25 cellular contexts compared by ENCODE assay signal in genomic region chr12:116540617-116541152, GRCh38. TPM values are rescaled to one million over a fixed set of nuclear protein-coding genes. Genes with fewer than 3 reads are reported as not detected.
DNase-seq lines count a peak whose midpoint lies in the region; ATAC-seq, FAIRE-seq and TF ChIP-seq lines count a peak whose summit lies in the region.
"Had no signal": no experiment of that assay in that cellular context is flagged by ENCODE, and none has a peak within 500 bp of the region (broad histone marks: within the 10 kb centered on the region; RNA-seq: fewer than 3 reads in every experiment).

No MANE protein-coding gene starts in this region.

- no peaks in the 10 kb centered on the region for H3K27me3 Mint-ChIP-seq in naive thymus-derived CD8-positive, alpha-beta T cell
- H3K27me3 Mint-ChIP-seq: stimulated activated naive CD8-positive, alpha-beta T cell treated with anti-CD3 and anti-CD28 coated beads, Interleukin-15, amount 100 ng/mL, for 72 hours had no signal

- no peaks in the 10 kb centered on the region for H3K27me3 ChIP-seq in A673 (replicated peaks; ENCODE audit: insufficient read depth, low read depth, low read length, poor library complexity)
- no peaks in the 10 kb centered on the region for H3K27me3 ChIP-seq in PC-3 (ENCODE audit: low read length)
- H3K27me3 ChIP-seq in osteoblast (ENCODE audit: insufficient read depth, low read length): no peaks in the 10 kb centered on the region
- H3K27me3 ChIP-seq: cardiac muscle cell, foreskin keratinocyte, spleen had no signal

- intact Hi-C loops in A673 (cut with micrococcal nuclease; ENCODE audit: unreplicated experiment) (no loop called here), PC-3 (cut with micrococcal nuclease) (no loop called here)

- H3K79me2 ChIP-seq in PC-3 (ENCODE audit: low read length): no peaks in the 10 kb centered on the region
- no peaks in the 10 kb centered on the region for H3K79me2 ChIP-seq in osteoblast (ENCODE audit: insufficient read depth, low read length)

- BruUV-seq in A673 (replicated peaks; lab: Mats Ljungman, UMichigan) (no TSS peak), PC-3 (replicated peaks; lab: Mats Ljungman, UMichigan) (no TSS peak)

- H4K20me1 ChIP-seq in PC-3 (ENCODE audit: low read length) (no peaks in the 10 kb centered on the region), osteoblast (ENCODE audit: insufficient read depth, low read length) (no peaks in the 10 kb centered on the region)

- CTCF ChIA-PET in A673 (lab: Charles Lee): no interaction called here
- CTCF ChIA-PET in PC-3 (lab: Charles Lee): interaction anchor here (1.1 kb wide), 1 partner anchor 134 kb away, joined by 5 read pairs; no protein-coding TSS in a partner anchor

- POLR2A ChIA-PET in A673 (lab: Charles Lee; ENCODE audit: low non-redundant PET): interaction anchor here (0.7 kb wide), 1 partner anchor 12 kb away, joined by 4 read pairs; no protein-coding TSS in a partner anchor
- POLR2A ChIA-PET in PC-3 (lab: Charles Lee; ENCODE audit: unreplicated experiment): no interaction called here
- POLR2A ChIA-PET in naive thymus-derived CD8-positive, alpha-beta T cell (lab: Charles Lee): no interaction called here

- TF ChIP-seq CTCF in A673 (conservative IDR thresholded peaks at IDR 0.05; ENCODE audit: low read depth, low read length) (no peak), PC-3 (conservative IDR thresholded peaks at IDR 0.05; ENCODE audit: low read depth, low read length) (no peak), fibroblast of pulmonary artery (IDR thresholded peaks at IDR 0.05; ENCODE audit: low read length, missing control alignments) (no peak), osteoblast (IDR thresholded peaks at IDR 0.05; ENCODE audit: extremely low read depth, low read depth, low read length) (no peak)

- H3K4me3 ChIP-seq in A673 (ENCODE audit: low read depth, low read length, poor library complexity, severe bottlenecking): peak overlapping the region; percentile 16
- H3K4me3 ChIP-seq in PC-3 (ENCODE audit: low read length): no peak overlapping the region
- H3K4me3 ChIP-seq in fibroblast of pulmonary artery (replicated peaks; ENCODE audit: low read depth, low read length): no peak overlapping the region
- H3K4me3 ChIP-seq in osteoblast (ENCODE audit: insufficient read depth, low read length): no peak overlapping the region
- H3K4me3 ChIP-seq: cardiac muscle cell, lower lobe of right lung, spleen had no signal

- H3K4me3 Mint-ChIP-seq in naive thymus-derived CD8-positive, alpha-beta T cell: no peak overlapping the region
- H3K4me3 Mint-ChIP-seq: stimulated activated naive CD8-positive, alpha-beta T cell treated with anti-CD3 and anti-CD28 coated beads, Interleukin-15, amount 100 ng/mL, for 72 hours had no signal

- H3K4me2 ChIP-seq in PC-3 (ENCODE audit: low read length) (peak overlapping the region; percentile 50), osteoblast (ENCODE audit: insufficient read depth, low read length) (peak overlapping the region; percentile 20)

- no peak overlapping the region for H3K27ac Mint-ChIP-seq in naive thymus-derived CD8-positive, alpha-beta T cell
- H3K27ac Mint-ChIP-seq: stimulated activated naive CD8-positive, alpha-beta T cell treated with anti-CD3 and anti-CD28 coated beads, Interleukin-15, amount 100 ng/mL, for 72 hours had no signal

- H3K4me1 ChIP-seq in A673 (ENCODE audit: insufficient read depth, low read length, poor library complexity, severe bottlenecking) (peaks cover 24% of the 10 kb centered on the region), PC-3 (ENCODE audit: insufficient read depth, low read length) (peaks cover 26% of the 10 kb centered on the region), osteoblast (ENCODE audit: insufficient read depth, low read length) (peaks cover 3% of the 10 kb centered on the region)

- no peaks in the 10 kb centered on the region for H3K36me3 Mint-ChIP-seq in naive thymus-derived CD8-positive, alpha-beta T cell

- H3K9ac ChIP-seq in PC-3 (ENCODE audit: low read length): no peak overlapping the region

- no peak for ATAC-seq in PC-3
- ATAC-seq in naive thymus-derived CD8-positive, alpha-beta T cell: no peak
- ATAC-seq: lower lobe of right lung; stimulated activated naive CD8-positive, alpha-beta T cell treated with anti-CD3 and anti-CD28 coated beads, Interleukin-15, amount 100 ng/mL, for 72 hours had no signal

- H3F3A ChIP-seq in PC-3 (ENCODE audit: low read length, unreplicated experiment): peaks cover 4% of the 10 kb centered on the region

- no peak overlapping the region for H2AFZ ChIP-seq in PC-3 (ENCODE audit: low read length)
- no peak overlapping the region for H2AFZ ChIP-seq in osteoblast (ENCODE audit: low read length)

- no peak for FAIRE-seq in RCC 7860 (lab: Jason Lieb, UNC)
- FAIRE-seq: endothelial cell of umbilical vein, islet of Langerhans had no signal

- H3K9me3 Mint-ChIP-seq in naive thymus-derived CD8-positive, alpha-beta T cell: no peaks in the 10 kb centered on the region
- H3K9me3 Mint-ChIP-seq: stimulated activated naive CD8-positive, alpha-beta T cell treated with anti-CD3 and anti-CD28 coated beads, Interleukin-15, amount 100 ng/mL, for 72 hours had no signal

- H3K27ac ChIP-seq in A673 (ENCODE audit: low read depth, low read length, poor library complexity, severe bottlenecking) (peak overlapping the region; percentile 25), PC-3 (ENCODE audit: low read length) (no peak overlapping the region), osteoblast (ENCODE audit: low read depth, low read length) (no peak overlapping the region)
- H3K27ac ChIP-seq: cardiac muscle cell, foreskin keratinocyte had no signal

- DNase-seq in A673 (ENCODE audit: low spot score): no peak
- no peak for DNase-seq in PC-3
- peak; percentile 42 for DNase-seq in fibroblast of pulmonary artery (ENCODE audit: low read depth)
- DNase-seq in osteoblast (ENCODE audit: insufficient read length, low spot score, missing footprints): no peak
- DNase-seq in naive thymus-derived CD8-positive, alpha-beta T cell: no peak
- DNase-seq in H4 (ENCODE audit: low spot score): no peak
- no peak for DNase-seq in NCI-H2227 treated with DMSO at 0.1 percent for 48 hours (lab: John Stamatoyannopoulos, UW)
- DNase-seq in RCC 7860 (ENCODE audit: low spot score): no peak
- DNase-seq: activated CD4-positive, CD25-positive, alpha-beta regulatory T cell treated with anti-CD3 and anti-CD28 coated beads, Interleukin-2, amount 50 U/mL, for 72 hours; activated naive CD4-positive, alpha-beta T cell treated with Interleukin-2 at 50 U/mL for 16 hours; activated T-cell treated with anti-CD3 and anti-CD28 coated beads, Interleukin-2, amount 50 U/mL, for 1 hour; GDM1; NCI-H1436 treated with DMSO at 0.1 percent for 48 hours; NCI-H526 treated with DMSO at 0.1 percent for 48 hours; spleen; stimulated activated CD4-positive, alpha-beta T cell treated with anti-CD3 and anti-CD28 coated beads, Interleukin-4, amount 100 ng/mL, for 1 hour; stimulated activated naive CD8-positive, alpha-beta T cell treated with anti-CD3 and anti-CD28 coated beads, Interleukin-15, amount 100 ng/mL, for 72 hours; SW 1271; trophoblast cell had no signal

- peaks cover 0 to 40% (median under 1%) of the 10 kb centered on the region in 4 donors for H3K4me1 Mint-ChIP-seq in naive thymus-derived CD8-positive, alpha-beta T cell

- no peaks in the 10 kb centered on the region for H3K9me2 ChIP-seq in PC-3 (replicated peaks; ENCODE audit: low read length)

- H3K36me3 ChIP-seq in A673 (ENCODE audit: insufficient read depth, low read length, poor library complexity, severe bottlenecking) (no peaks in the 10 kb centered on the region), PC-3 (ENCODE audit: low read depth, low read length) (no peaks in the 10 kb centered on the region), osteoblast (ENCODE audit: insufficient read depth, low read length) (no peaks in the 10 kb centered on the region)
- H3K36me3 ChIP-seq: cardiac muscle cell, lower lobe of right lung, spleen had no signal

- H3K9me3 ChIP-seq in A673 (ENCODE audit: low read depth, low read length, poor library complexity, severe bottlenecking) (no peaks in the 10 kb centered on the region), PC-3 (ENCODE audit: low read length) (no peaks in the 10 kb centered on the region), osteoblast (ENCODE audit: low read depth, low read length) (no peaks in the 10 kb centered on the region)
- H3K9me3 ChIP-seq: lower lobe of right lung, spleen had no signal

RNA-seq across cellular contexts. Expression of gene MAP1LC3B2, which starts 18.5 kb away (rescaled TPM):
- total RNA-seq in A673 (2021) (1.7 and 3.9 TPM in 2 replicates), PC-3 (2014; rRNA removed) (not detected in 2 replicates), osteoblast (0.29 and 1.1 TPM in 2 replicates)
- 1 to 10 TPM; 1.1 to 1.6 TPM for total RNA-seq in naive thymus-derived CD8-positive, alpha-beta T cell
- 10 to 100 TPM in 1 of 3 donors, 1 to 10 TPM in 2; 5.4 to 10.3 (median 7.7) TPM for polyA plus RNA-seq in naive thymus-derived CD8-positive, alpha-beta T cell
- 0.41 and 1.6 TPM in 2 replicates for total RNA-seq in H4 (2014; rRNA removed; shearing (Covaris generic))
- total RNA-seq: dermis blood vessel endothelial cell had no signal
